Comparison of ENCODE assay signal across 8 cellular contexts in genomic region chr7:55365680-55366460, GRCh38. TPM values are rescaled to one million over a fixed set of nuclear protein-coding genes. Genes with fewer than 3 reads are reported as not detected.
DNase-seq lines count a peak whose midpoint lies in the region; ATAC-seq and TF ChIP-seq lines count a peak whose summit lies in the region.

No MANE protein-coding gene starts in this region.

- H3K27ac ChIP-seq in ascending aorta (peak overlapping the region; percentile 98 to 99), rectal smooth muscle tissue (ENCODE audit: low read depth, low read length) (peak overlapping the region; percentile 97), aorta (ENCODE audit: low read depth in 1 of 2, low read length in 2 of 2) (peak overlapping the region; percentile 64 to 81)

- H3K27me3 ChIP-seq in ascending aorta, result no peaks in the 10 kb centered on the region
- no peaks in the 10 kb centered on the region for H3K27me3 ChIP-seq in rectal smooth muscle tissue (ENCODE audit: control insufficient read depth, insufficient read depth, low read length)
- H3K27me3 ChIP-seq in aorta (ENCODE audit: control insufficient read depth in 1 of 2, insufficient read depth in 2 of 2, low read length in 1 of 2), result no peaks in the 10 kb centered on the region

- ATAC-seq in GM18502 (IDR thresholded peaks at IDR 0.05; ENCODE audit: poor library complexity, unreplicated experiment) (peak; percentile 79), HG02938 (IDR thresholded peaks at IDR 0.05; ENCODE audit: unreplicated experiment) (peak; percentile 80), aorta (ENCODE audit: low FRiP score) (peak; percentile 99)

- intact Hi-C loops in ascending aorta (cut with DNase I), result loop anchor here (1.0 to 10.0 kb wide), 9 partner anchors 206 to 819 kb away; partner anchors contain the start of genes CCT6A, MRPS17, PSPH and SEC61G
- intact Hi-C loops in aorta (cut with DNase I), result loop anchor here in 1 of 2 donors (5.0 to 10.0 kb wide), 3 partner anchors 209 to 609 kb away; partner anchors contain the start of genes MRPS17, SEC61G and VOPP1

- TF ChIP-seq CTCF in ascending aorta (IDR thresholded peaks at IDR 0.05), result peak in 2 of 3 experiments; percentile 21 to 44

- H3K9me3 ChIP-seq in ascending aorta (no peaks in the 10 kb centered on the region), aorta (ENCODE audit: control insufficient read depth, low read length) (no peaks in the 10 kb centered on the region)

- peak; percentile 82 for DNase-seq in NCI-H1694 (lab: John Stamatoyannopoulos, UW)
- peak; percentile 91 to 99 (median 94) for DNase-seq in T-helper 2 cell
- peak; percentile 70 to 97 for DNase-seq in ascending aorta (ENCODE audit: low spot score in 2 of 2)
- DNase-seq in hepatic stellate cell (ENCODE audit: low spot score), result peak; percentile 91
- DNase-seq in aorta, result peak; percentile 96 to 98

- H3K9ac ChIP-seq in rectal smooth muscle tissue (ENCODE audit: low read length), result peak overlapping the region; percentile 96

- 0% methylated on average over 73 to 99 of the region's 99 CpGs for WGBS in aorta, 2 donors

- H3K36me3 ChIP-seq in ascending aorta (no peaks in the 10 kb centered on the region), rectal smooth muscle tissue (ENCODE audit: control insufficient read depth, insufficient read depth, low read length) (no peaks in the 10 kb centered on the region), aorta (ENCODE audit: control insufficient read depth in 1 of 2, insufficient read depth in 2 of 2, low read length in 1 of 2) (no peaks in the 10 kb centered on the region)

- H3K4me3 ChIP-seq in ascending aorta (peak overlapping the region; percentile 64 to 100), rectal smooth muscle tissue (ENCODE audit: low read length) (peak overlapping the region; percentile 95), aorta (ENCODE audit: low read length in 2 of 2) (peak overlapping the region; percentile 76 to 83)

- H3K4me1 ChIP-seq in ascending aorta (peaks cover 5 to 10% of the 10 kb centered on the region in 2 donors), rectal smooth muscle tissue (ENCODE audit: control insufficient read depth, insufficient read depth, low read length) (peaks cover 6% of the 10 kb centered on the region), aorta (ENCODE audit: control insufficient read depth in 1 of 2, insufficient read depth in 2 of 2, low read length in 2 of 2) (peaks cover 0 to 4% of the 10 kb centered on the region in 2 donors)

RNA-seq across cellular contexts. Expression of gene LANCL2, which starts 0.7 kb away (rescaled TPM):
- total RNA-seq in ascending aorta (12.9 TPM), aorta (1 to 10 TPM; 7.0 to 8.8 TPM)
- polyA plus RNA-seq in aorta, result 1 to 10 TPM; 4.6 to 7.3 TPM

Comparison
In these comparisons a context has a peak if more than half of its experiments do, and no peak if none do; other contexts are left out.
1. Peak in every context shown above with its lines: DNase-seq, ATAC-seq, H3K4me3 ChIP-seq and H3K27ac ChIP-seq.